ENCODE assay signal across 24 cellular contexts in the genomic region with DNA sequence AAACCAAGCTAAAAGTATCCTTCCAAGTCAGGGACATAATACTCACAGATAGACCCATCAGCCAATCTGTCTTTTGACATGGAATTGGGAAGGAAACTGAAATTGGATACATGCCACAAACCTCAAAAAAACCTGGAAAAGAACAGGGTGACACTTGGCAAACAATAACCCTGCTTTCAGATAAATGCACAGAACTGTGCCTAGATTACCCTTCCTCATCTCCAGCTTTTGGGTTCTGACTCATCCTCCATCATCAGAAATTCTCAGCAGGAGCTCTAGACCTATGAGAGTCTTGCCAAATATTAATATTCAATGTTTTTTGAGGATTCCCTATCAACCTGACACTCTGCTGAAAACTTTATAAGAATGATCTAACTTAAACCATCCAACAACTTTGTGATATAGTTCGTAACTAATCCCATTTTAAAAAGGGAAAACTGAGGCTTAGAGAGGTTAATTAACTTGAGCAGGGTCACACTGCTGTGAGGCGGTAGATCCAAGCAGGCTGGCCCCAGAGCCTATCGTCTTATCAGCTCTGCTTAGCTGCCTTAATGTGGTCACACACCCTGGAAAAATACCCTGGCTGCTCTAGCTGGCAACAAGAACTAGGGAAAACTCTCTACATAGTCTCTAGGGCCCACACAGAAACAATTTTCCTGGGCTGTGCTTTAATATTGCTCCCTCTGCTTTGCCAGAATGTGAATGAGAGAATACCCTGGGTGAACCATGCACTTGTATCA.
"Had no signal": no experiment of that assay in that cellular context is flagged by ENCODE, and none has a peak within 500 bp of the region (broad histone marks: within the 10 kb centered on the region; RNA-seq: fewer than 3 reads in every experiment).

No MANE protein-coding gene starts in this region.

- H3K9me3 Mint-ChIP-seq: activated B cell treated with CpG ODN at 0.5 μM for 24 hours; activated CD4-positive, alpha-beta memory T cell treated with anti-CD3 and anti-CD28 coated beads for 36 hours; activated naive CD8-positive, alpha-beta T cell treated with anti-CD3 and anti-CD28 coated beads for 36 hours; dendritic cell treated with granulocyte-macrophage colony-stimulating factor and Interleukin-4, amounts not matched to agents 40 ng/mL and 50 ng/mL, for 4 days; nephron progenitor cell; stimulated activated memory B cell treated with anti-CD40 and anti-IgM and Interleukin-4, amounts not matched to agents 10 μg/mL and 1 μg/mL and 100 μg/mL, for 72 hours had no signal

- H3K27ac Mint-ChIP-seq: activated B cell treated with CpG ODN at 0.5 μM for 24 hours; activated CD4-positive, alpha-beta memory T cell treated with anti-CD3 and anti-CD28 coated beads for 36 hours; activated naive CD8-positive, alpha-beta T cell treated with anti-CD3 and anti-CD28 coated beads for 36 hours; dendritic cell treated with granulocyte-macrophage colony-stimulating factor and Interleukin-4, amounts not matched to agents 40 ng/mL and 50 ng/mL, for 4 days; nephron progenitor cell; stimulated activated memory B cell treated with anti-CD40 and anti-IgM and Interleukin-4, amounts not matched to agents 10 μg/mL and 1 μg/mL and 100 μg/mL, for 72 hours had no signal

- H3K4me3 Mint-ChIP-seq: activated B cell treated with CpG ODN at 0.5 μM for 24 hours; activated CD4-positive, alpha-beta memory T cell treated with anti-CD3 and anti-CD28 coated beads for 36 hours; activated naive CD8-positive, alpha-beta T cell treated with anti-CD3 and anti-CD28 coated beads for 36 hours; dendritic cell treated with granulocyte-macrophage colony-stimulating factor and Interleukin-4, amounts not matched to agents 40 ng/mL and 50 ng/mL, for 4 days; nephron progenitor cell; stimulated activated memory B cell treated with anti-CD40 and anti-IgM and Interleukin-4, amounts not matched to agents 10 μg/mL and 1 μg/mL and 100 μg/mL, for 72 hours had no signal

- H3K27ac ChIP-seq: parathyroid adenoma, right lobe of liver, stomach, suprapubic skin, tibial nerve had no signal

- H3K9me3 ChIP-seq: mucosa of descending colon, right lobe of liver, stomach, suprapubic skin, tibial nerve had no signal

- H3K4me3 ChIP-seq: mucosa of descending colon, right lobe of liver, stomach, suprapubic skin, tibial nerve had no signal

- H3K9ac ChIP-seq: parathyroid adenoma had no signal

- H3K36me3 Mint-ChIP-seq: activated CD4-positive, alpha-beta memory T cell treated with anti-CD3 and anti-CD28 coated beads for 36 hours; activated naive CD8-positive, alpha-beta T cell treated with anti-CD3 and anti-CD28 coated beads for 36 hours; stimulated activated memory B cell treated with anti-CD40 and anti-IgM and Interleukin-4, amounts not matched to agents 10 μg/mL and 1 μg/mL and 100 μg/mL, for 72 hours had no signal

- H3K27me3 Mint-ChIP-seq: activated B cell treated with CpG ODN at 0.5 μM for 24 hours; activated CD4-positive, alpha-beta memory T cell treated with anti-CD3 and anti-CD28 coated beads for 36 hours; activated naive CD8-positive, alpha-beta T cell treated with anti-CD3 and anti-CD28 coated beads for 36 hours; dendritic cell treated with granulocyte-macrophage colony-stimulating factor and Interleukin-4, amounts not matched to agents 40 ng/mL and 50 ng/mL, for 4 days; stimulated activated memory B cell treated with anti-CD40 and anti-IgM and Interleukin-4, amounts not matched to agents 10 μg/mL and 1 μg/mL and 100 μg/mL, for 72 hours had no signal

- H3K4me1 Mint-ChIP-seq: activated B cell treated with CpG ODN at 0.5 μM for 24 hours; activated naive CD8-positive, alpha-beta T cell treated with anti-CD3 and anti-CD28 coated beads for 36 hours; nephron progenitor cell; stimulated activated memory B cell treated with anti-CD40 and anti-IgM and Interleukin-4, amounts not matched to agents 10 μg/mL and 1 μg/mL and 100 μg/mL, for 72 hours had no signal

- H3K27me3 ChIP-seq: right lobe of liver, stomach, suprapubic skin, tibial nerve had no signal

- H3K4me1 ChIP-seq: parathyroid adenoma, right lobe of liver, stomach, suprapubic skin, tibial nerve had no signal

- H3K36me3 ChIP-seq: right lobe of liver, stomach, suprapubic skin, tibial nerve had no signal

- DNase-seq: activated B cell treated with CpG ODN at 0.5 μM for 24 hours; activated CD4-positive, alpha-beta memory T cell treated with anti-CD3 and anti-CD28 coated beads for 36 hours; activated CD4-positive, alpha-beta T cell treated with anti-CD3 and anti-CD28 coated beads for 48 hours; activated naive CD4-positive, alpha-beta T cell treated with Interleukin-2 at 50 U/mL for 16 hours; activated naive CD8-positive, alpha-beta T cell treated with anti-CD3 and anti-CD28 coated beads for 36 hours; activated T-cell treated with anti-CD3 and anti-CD28 coated beads, Interleukin-2, amount 50 U/mL, for 48 hours; cerebellar nuclear complex; effector CD4-positive, alpha-beta T cell; glutamatergic neuron; hypothalamus; mucosa of descending colon; nephron progenitor cell; nucleus accumbens; right lobe of liver; small intestine; stimulated activated CD4-positive, alpha-beta T cell treated with anti-CD3 and anti-CD28 coated beads, Interleukin-15, amount 100 ng/mL, for 24 hours; stomach had no signal

- ATAC-seq: mucosa of descending colon; right lobe of liver; stimulated activated memory B cell treated with anti-CD40 and anti-IgM and Interleukin-4, amounts not matched to agents 10 μg/mL and 1 μg/mL and 100 μg/mL, for 72 hours had no signal

- FAIRE-seq: bronchial epithelial cell, frontal cortex, small intestine had no signal

- H2AFZ ChIP-seq: parathyroid adenoma had no signal

- H3K79me2 ChIP-seq: parathyroid adenoma had no signal
